Comparison of ENCODE assay signal across 9 cellular contexts in genomic region chr1:201650608-201650933, GRCh38.
A peak's percentile ranks its signal among the peaks of the same experiment; 100 is the strongest.
DNase-seq lines count a peak whose midpoint lies in the region; ATAC-seq and TF ChIP-seq lines count a peak whose summit lies in the region.
"Had no signal": no experiment of that assay in that cellular context is flagged by ENCODE, and none has a peak within 500 bp of the region (broad histone marks: within the 10 kb centered on the region; RNA-seq: fewer than 3 reads in every experiment).

No MANE protein-coding gene starts in this region.

- peak overlapping the region; percentile 89 for H3K27ac ChIP-seq in left ventricle myocardium inferior (replicated peaks)
- peak overlapping the region; percentile 85 for H3K27ac ChIP-seq in vagina
- H3K27ac ChIP-seq: epithelial cell of prostate had no signal

- ATAC-seq in Right ventricle myocardium inferior = no peak
- ATAC-seq in activated CD8-positive, alpha-beta T cell treated with anti-CD3 and anti-CD28 coated beads for 36 hours = no peak

- H3K4me1 Mint-ChIP-seq in endothelial cell (ENCODE audit: unreplicated experiment) = peaks cover 42% of the 10 kb centered on the region
- H3K4me1 Mint-ChIP-seq in nephron progenitor cell = peaks cover 77% of the 10 kb centered on the region
- no peaks in the 10 kb centered on the region for H3K4me1 Mint-ChIP-seq in activated CD8-positive, alpha-beta T cell treated with anti-CD3 and anti-CD28 coated beads for 36 hours (ENCODE audit: low read depth)

- no peak for DNase-seq in left ventricle myocardium inferior
- DNase-seq in Right ventricle myocardium inferior (ENCODE audit: missing footprints) = no peak
- no peak for DNase-seq in endothelial cell (ENCODE audit: low spot score)
- no peak for DNase-seq in nephron progenitor cell
- DNase-seq in vagina (ENCODE audit: extremely low spot score in 2 of 2) = no peak
- DNase-seq in dedifferentiated amniotic fluid mesenchymal stem cell (ENCODE audit: extremely low spot score) = no peak
- no peak for DNase-seq in activated CD8-positive, alpha-beta T cell treated with anti-CD3 and anti-CD28 coated beads for 36 hours
- no peak for DNase-seq in SKM-1 (lab: John Stamatoyannopoulos, UW; ENCODE audit: unreplicated experiment)

- no peak for TF ChIP-seq CTCF in left ventricle myocardium inferior (IDR thresholded peaks at IDR 0.05; ENCODE audit: borderline replicate concordance)
- no peak for TF ChIP-seq CTCF in endothelial cell (IDR thresholded peaks at IDR 0.05; ENCODE audit: unreplicated experiment)
- no peak for TF ChIP-seq CTCF in nephron progenitor cell (IDR thresholded peaks at IDR 0.05)
- no peak for TF ChIP-seq CTCF in vagina (IDR thresholded peaks at IDR 0.05)
- TF ChIP-seq CTCF in activated CD8-positive, alpha-beta T cell treated with anti-CD3 and anti-CD28 coated beads for 36 hours (IDR thresholded peaks at IDR 0.05) = no peak

- intact Hi-C loops in left ventricle myocardium inferior (cut with micrococcal nuclease) = no loop called here
- intact Hi-C loops in Right ventricle myocardium inferior (cut with DNase I) = loop anchor here (2.0 to 5.0 kb wide), 2 partner anchors 47 to 84 kb away; no protein-coding TSS in a partner anchor
- intact Hi-C loops in vagina (cut with DNase I) = no loop called here
- intact Hi-C loops in activated CD8-positive, alpha-beta T cell treated with anti-CD3 and anti-CD28 coated beads for 36 hours (cut with micrococcal nuclease) = no loop called here

- H3K27me3 Mint-ChIP-seq in endothelial cell (ENCODE audit: unreplicated experiment) = peaks cover 9% of the 10 kb centered on the region
- H3K27me3 Mint-ChIP-seq in nephron progenitor cell (ENCODE audit: low read depth, poor library complexity) = peaks cover 65% of the 10 kb centered on the region
- peaks cover 29% of the 10 kb centered on the region for H3K27me3 Mint-ChIP-seq in activated CD8-positive, alpha-beta T cell treated with anti-CD3 and anti-CD28 coated beads for 36 hours

- no peak for TF ChIP-seq POLR2A in vagina (IDR thresholded peaks at IDR 0.05)

- H3K9me3 Mint-ChIP-seq in endothelial cell (ENCODE audit: unreplicated experiment) (no peaks in the 10 kb centered on the region), nephron progenitor cell (no peaks in the 10 kb centered on the region)
- H3K9me3 Mint-ChIP-seq in activated CD8-positive, alpha-beta T cell treated with anti-CD3 and anti-CD28 coated beads for 36 hours = no peaks in the 10 kb centered on the region

- H3K4me3 Mint-ChIP-seq in endothelial cell (ENCODE audit: unreplicated experiment) = peak overlapping the region; percentile 89
- peak overlapping the region; percentile 85 for H3K4me3 Mint-ChIP-seq in nephron progenitor cell
- no peak overlapping the region for H3K4me3 Mint-ChIP-seq in activated CD8-positive, alpha-beta T cell treated with anti-CD3 and anti-CD28 coated beads for 36 hours

- no peaks in the 10 kb centered on the region for H3K27me3 ChIP-seq in left ventricle myocardium inferior (ENCODE audit: low read depth)
- no peaks in the 10 kb centered on the region for H3K27me3 ChIP-seq in vagina

- peak overlapping the region; percentile 82 for H3K4me3 ChIP-seq in left ventricle myocardium inferior
- H3K4me3 ChIP-seq in vagina = peak overlapping the region; percentile 59 to 60

- H3K27ac Mint-ChIP-seq in endothelial cell (ENCODE audit: unreplicated experiment) (peak overlapping the region; percentile 72), nephron progenitor cell (no peak overlapping the region)
- H3K27ac Mint-ChIP-seq in activated CD8-positive, alpha-beta T cell treated with anti-CD3 and anti-CD28 coated beads for 36 hours = no peak overlapping the region

- H3K36me3 ChIP-seq in left ventricle myocardium inferior (no peaks in the 10 kb centered on the region), vagina (no peaks in the 10 kb centered on the region)

- CTCF ChIA-PET in activated CD8-positive, alpha-beta T cell treated with anti-CD3 and anti-CD28 coated beads for 36 hours (lab: Charles Lee) = no interaction called here

- POLR2A ChIA-PET in activated CD8-positive, alpha-beta T cell treated with anti-CD3 and anti-CD28 coated beads for 36 hours (lab: Charles Lee) = interaction anchor here (0.9 kb wide), 1 partner anchor 179 kb away, joined by 3 read pairs; no protein-coding TSS in a partner anchor

- H3K36me3 Mint-ChIP-seq in endothelial cell (ENCODE audit: low read depth, unreplicated experiment) = peaks cover 6% of the 10 kb centered on the region
- H3K36me3 Mint-ChIP-seq in nephron progenitor cell (ENCODE audit: low read depth) = no peaks in the 10 kb centered on the region
- H3K36me3 Mint-ChIP-seq in activated CD8-positive, alpha-beta T cell treated with anti-CD3 and anti-CD28 coated beads for 36 hours (ENCODE audit: low read depth) = no peaks in the 10 kb centered on the region

- peaks cover 97% of the 10 kb centered on the region for H3K4me1 ChIP-seq in left ventricle myocardium inferior
- H3K4me1 ChIP-seq in vagina = peaks cover 56% of the 10 kb centered on the region

- no peaks in the 10 kb centered on the region for H3K9me3 ChIP-seq in left ventricle myocardium inferior (replicated peaks)
- no peaks in the 10 kb centered on the region for H3K9me3 ChIP-seq in vagina
